21 cellular contexts compared by ENCODE assay signal in genomic region chr5:107478068-107478641, GRCh38.
DNase-seq lines count a peak whose midpoint lies in the region; ATAC-seq, FAIRE-seq and TF ChIP-seq lines count a peak whose summit lies in the region.
"Had no signal": no experiment of that assay in that cellular context is flagged by ENCODE, and none has a peak within 500 bp of the region (broad histone marks: within the 10 kb centered on the region; RNA-seq: fewer than 3 reads in every experiment).

No MANE protein-coding gene starts in this region.

- H3K27ac ChIP-seq in HepG2 (ENCODE audit: extremely low read length, insufficient read depth, low read length): no peak overlapping the region
- H3K27ac ChIP-seq in right lobe of liver: no peak overlapping the region
- peak overlapping the region; percentile 93 for H3K27ac ChIP-seq in endothelial cell of umbilical vein (ENCODE audit: insufficient read depth, low read depth, low read length)
- H3K27ac ChIP-seq: lower lobe of right lung, sigmoid colon, tibial nerve had no signal

- H3K27me3 Mint-ChIP-seq in mesothelial cell of epicardium (ENCODE audit: low read depth): no peaks in the 10 kb centered on the region
- H3K27me3 Mint-ChIP-seq: IgD-negative memory B cell had no signal

- no peaks in the 10 kb centered on the region for H3K9me3 ChIP-seq in HepG2 (ENCODE audit: low read length)
- no peaks in the 10 kb centered on the region for H3K9me3 ChIP-seq in right lobe of liver
- no peaks in the 10 kb centered on the region for H3K9me3 ChIP-seq in endothelial cell of umbilical vein (replicated peaks; ENCODE audit: control insufficient read depth, insufficient read depth, low read length)
- H3K9me3 ChIP-seq: lower lobe of right lung, neutrophil, sigmoid colon, tibial nerve had no signal

- no peak overlapping the region for H3K4me3 Mint-ChIP-seq in mesothelial cell of epicardium
- H3K4me3 Mint-ChIP-seq: IgD-negative memory B cell had no signal

- H4K20me1 ChIP-seq in HepG2 (ENCODE audit: insufficient read depth, low read length) (no peaks in the 10 kb centered on the region), endothelial cell of umbilical vein (replicated peaks; ENCODE audit: control insufficient read depth, extremely low read depth, insufficient read depth, low read length) (no peaks in the 10 kb centered on the region)

- TF ChIP-seq POLR2A in HepG2 (IDR thresholded peaks at IDR 0.05; ENCODE audit: insufficient read depth in 1 of 2, low read depth in 2 of 2, low read length in 2 of 2) (no peak), right lobe of liver (IDR thresholded peaks at IDR 0.05) (no peak), endothelial cell of umbilical vein (IDR thresholded peaks at IDR 0.05; ENCODE audit: low read depth, low read length) (no peak)

- dilution Hi-C loops in endothelial cell of umbilical vein (cut with MboI; ENCODE audit: extremely low pct_ligation_motif_present, low sequenced_read_pairs): no loop called here

- CTCF ChIA-PET in HepG2 (lab: Yijun Ruan, JAX; ENCODE audit: low intra/inter-chr PET ratio, low total read pairs) (no interaction called here), endothelial cell of umbilical vein (lab: Charles Lee) (interaction anchor here (1.1 to 2.0 kb wide), 3 partner anchors 10 to 94 kb away, joined by 3 to 7 read pairs (median 3); no protein-coding TSS in a partner anchor)

- H3K4me2 ChIP-seq in HepG2 (ENCODE audit: low read depth, low read length): no peak overlapping the region
- H3K4me2 ChIP-seq in endothelial cell of umbilical vein (ENCODE audit: insufficient read depth, low read length): no peak overlapping the region

- peaks cover 0 to 2% of the 10 kb centered on the region in 2 experiments; a peak in 1 of 5 replicates for H3K27me3 ChIP-seq in HepG2 (ENCODE audit: control insufficient read depth in 1 of 2, insufficient read depth in 2 of 2, low read length in 2 of 2)
- H3K27me3 ChIP-seq in right lobe of liver: no peaks in the 10 kb centered on the region
- no peaks in the 10 kb centered on the region for H3K27me3 ChIP-seq in endothelial cell of umbilical vein (ENCODE audit: control insufficient read depth in 2 of 2, insufficient read depth in 2 of 2, low read length in 2 of 2)
- H3K27me3 ChIP-seq: neutrophil, sigmoid colon, tibial nerve had no signal

- TF ChIP-seq CTCF in HepG2 (CRISPR knock-in tag; IDR thresholded peaks at IDR 0.05) (no peak), right lobe of liver (IDR thresholded peaks at IDR 0.05) (no peak), endothelial cell of umbilical vein (IDR thresholded peaks at IDR 0.05; ENCODE audit: extremely low read depth in 1 of 2, insufficient read depth in 1 of 2, low read depth in 1 of 2, low read length in 2 of 2) (no peak), mesothelial cell of epicardium (IDR thresholded peaks at IDR 0.05; ENCODE audit: unreplicated experiment) (no peak)

- no TSS peak for BruUV-seq in HepG2 (replicated peaks; lab: Mats Ljungman, UMichigan)
- no TSS peak for BruUV-seq in endothelial cell of umbilical vein (replicated peaks; lab: Mats Ljungman, UMichigan)

- no peaks in the 10 kb centered on the region for H3K36me3 Mint-ChIP-seq in mesothelial cell of epicardium
- H3K36me3 Mint-ChIP-seq: IgD-negative memory B cell had no signal

- TF ChIP-seq RAD21 in HepG2 (CRISPR knock-in tag; IDR thresholded peaks at IDR 0.05): no peak

- TF ChIP-seq EP300 in HepG2 (IDR thresholded peaks at IDR 0.05; ENCODE audit: low read depth in 2 of 2, low read length in 2 of 2) (no peak), HepG2 (CRISPR knock-in tag; IDR thresholded peaks at IDR 0.05; ENCODE audit: borderline replicate concordance) (no peak)

- H3K9ac ChIP-seq in HepG2 (ENCODE audit: insufficient read depth, low read depth, low read length) (no peak overlapping the region), endothelial cell of umbilical vein (replicated peaks; ENCODE audit: extremely low read depth, insufficient read depth, low read length) (peak overlapping the region; percentile 83)

- H3K4me3 ChIP-seq in HepG2 (replicated peaks in 1 of 3; ENCODE audit: insufficient read depth in 1 of 3, low read depth in 2 of 3, low read length in 3 of 3) (no peak overlapping the region), right lobe of liver (no peak overlapping the region), endothelial cell of umbilical vein (replicated peaks in 1 of 3; ENCODE audit: insufficient read depth in 1 of 3, low read depth in 1 of 3, low read length in 3 of 3) (no peak overlapping the region)
- H3K4me3 ChIP-seq: lower lobe of right lung, sigmoid colon, tibial nerve had no signal

- H3K4me1 ChIP-seq in HepG2 (ENCODE audit: insufficient read depth, low read length) (no peaks in the 10 kb centered on the region), right lobe of liver (no peaks in the 10 kb centered on the region), endothelial cell of umbilical vein (ENCODE audit: control insufficient read depth, extremely low read depth, insufficient read depth, low read length) (peaks cover 46% of the 10 kb centered on the region)
- H3K4me1 ChIP-seq: sigmoid colon, tibial nerve had no signal

- DNase-seq in HepG2 (ENCODE audit: low spot score) (no peak), right lobe of liver (no peak), endothelial cell of umbilical vein (ENCODE audit: low read depth, low spot score) (peak; percentile 41), mesothelial cell of epicardium (ENCODE audit: low spot score in 2 of 2, unreplicated experiment in 2 of 2) (no peak), ACHN (no peak), NCI-H226 (no peak)
- DNase-seq: activated naive CD4-positive, alpha-beta T cell treated with anti-CD3 and anti-CD28 coated beads, Interleukin-2, amount 50 U/mL, for 16 hours; HCEC 1CT; hippocampal formation; lower lobe of right lung; NCI-H1048; SHP77 treated with DMSO at 0.1 percent for 48 hours; sigmoid colon; T-helper 9 cell had no signal

- H3K9me1 ChIP-seq in endothelial cell of umbilical vein (replicated peaks; ENCODE audit: control insufficient read depth, extremely low read depth, insufficient read depth, low read length): no peaks in the 10 kb centered on the region

- H3K9me3 Mint-ChIP-seq in mesothelial cell of epicardium: no peaks in the 10 kb centered on the region
- H3K9me3 Mint-ChIP-seq: IgD-negative memory B cell had no signal

- WGBS in HepG2 (ENCODE audit: low lambda C conversion rate): 5% methylated on average over 6 of the region's 6 CpGs
- WGBS in right lobe of liver (ENCODE audit: insufficient coverage, low coverage, low lambda C conversion rate, missing lambda C conversion rate): 66% methylated on average over 6 of the region's 6 CpGs

- POLR2A ChIA-PET in HepG2 (lab: Yijun Ruan, JAX) (no interaction called here), endothelial cell of umbilical vein (lab: Charles Lee) (no interaction called here)

- H3K27ac Mint-ChIP-seq in mesothelial cell of epicardium: peak overlapping the region; percentile 27
- H3K27ac Mint-ChIP-seq: IgD-negative memory B cell had no signal

- H3K36me3 ChIP-seq in HepG2 (replicated peaks in 1 of 2; ENCODE audit: control insufficient read depth in 1 of 2, insufficient read depth in 2 of 2, low read length in 2 of 2): no peaks in the 10 kb centered on the region
- no peaks in the 10 kb centered on the region for H3K36me3 ChIP-seq in right lobe of liver
- no peaks in the 10 kb centered on the region for H3K36me3 ChIP-seq in endothelial cell of umbilical vein (ENCODE audit: control insufficient read depth in 2 of 2, extremely low read depth in 1 of 2, insufficient read depth in 2 of 2, low read length in 2 of 2)
- H3K36me3 ChIP-seq: lower lobe of right lung, neutrophil, sigmoid colon, tibial nerve had no signal

- FAIRE-seq in HepG2 (lab: Jason Lieb, UNC) (no peak), endothelial cell of umbilical vein (lab: Jason Lieb, UNC) (no peak)
- FAIRE-seq: G401.6, GM12892 had no signal

- peaks cover 24% of the 10 kb centered on the region for H3K4me1 Mint-ChIP-seq in mesothelial cell of epicardium

- intact Hi-C loops in HepG2 (cut with micrococcal nuclease; ENCODE audit: unreplicated experiment): no loop called here
- intact Hi-C loops in right lobe of liver (cut with DNase I): no loop called here
- intact Hi-C loops in endothelial cell of umbilical vein (cut with micrococcal nuclease): no loop called here

- in situ Hi-C loops in HepG2 (cut with HindIII; ENCODE audit: extremely low pct_ligation_motif_present, low pct_unique_long_range_greater_than_20kb): no loop called here
- in situ Hi-C loops in ACHN (cut with HindIII; ENCODE audit: low pct_ligation_motif_present, low pct_unique_long_range_greater_than_20kb, low sequenced_read_pairs): no loop called here

- ATAC-seq in HepG2: no peak
- ATAC-seq in right lobe of liver: no peak
- no peak for ATAC-seq in GM19035 (IDR thresholded peaks at IDR 0.05; ENCODE audit: unreplicated experiment)
- no peak for ATAC-seq in GM21717 (IDR thresholded peaks at IDR 0.05; ENCODE audit: unreplicated experiment)
- ATAC-seq: lower lobe of right lung had no signal

- H3K79me2 ChIP-seq in HepG2 (ENCODE audit: insufficient read depth, low read length): no peaks in the 10 kb centered on the region
- peaks cover 2% of the 10 kb centered on the region for H3K79me2 ChIP-seq in endothelial cell of umbilical vein (ENCODE audit: control insufficient read depth, insufficient read depth, low read length)

- H2AFZ ChIP-seq in HepG2 (ENCODE audit: low read length): no peak overlapping the region
- no peak overlapping the region for H2AFZ ChIP-seq in endothelial cell of umbilical vein (ENCODE audit: low read depth, low read length)

TF ChIP-seq in HepG2, 621 proteins besides CTCF, POLR2A, EP300 and RAD21 (continues in another document):
- peak; percentile 72 for TF ChIP-seq RFX5 (IDR thresholded peaks at IDR 0.05; ENCODE audit: low read depth, low read length)

TF ChIP-seq in endothelial cell of umbilical vein, 7 proteins besides CTCF, POLR2A, EP300 and RAD21:
- TF ChIP-seq FOS (IDR thresholded peaks at IDR 0.05; ENCODE audit: borderline replicate concordance, insufficient read depth, low read length) (no peak), EZH2 (IDR thresholded peaks at IDR 0.05; ENCODE audit: borderline replicate concordance, low read depth, low read length, severe bottlenecking) (no peak), MAX (IDR thresholded peaks at IDR 0.05; ENCODE audit: insufficient read depth, insufficient read length) (no peak), GATA2 (IDR thresholded peaks at IDR 0.05; ENCODE audit: insufficient read depth, insufficient read length, low read depth, low read length) (no peak), JUN (IDR thresholded peaks at IDR 0.05; ENCODE audit: borderline replicate concordance, insufficient read depth, insufficient read length, low read depth) (no peak), POLR2AphosphoS5 (IDR thresholded peaks at IDR 0.05; ENCODE audit: insufficient read depth, low read depth, low read length) (no peak), MYC (IDR thresholded peaks at IDR 0.05; ENCODE audit: low read depth, low read length) (no peak)
